Comparison of ENCODE assay signal across 9 cellular contexts in the genomic region with DNA sequence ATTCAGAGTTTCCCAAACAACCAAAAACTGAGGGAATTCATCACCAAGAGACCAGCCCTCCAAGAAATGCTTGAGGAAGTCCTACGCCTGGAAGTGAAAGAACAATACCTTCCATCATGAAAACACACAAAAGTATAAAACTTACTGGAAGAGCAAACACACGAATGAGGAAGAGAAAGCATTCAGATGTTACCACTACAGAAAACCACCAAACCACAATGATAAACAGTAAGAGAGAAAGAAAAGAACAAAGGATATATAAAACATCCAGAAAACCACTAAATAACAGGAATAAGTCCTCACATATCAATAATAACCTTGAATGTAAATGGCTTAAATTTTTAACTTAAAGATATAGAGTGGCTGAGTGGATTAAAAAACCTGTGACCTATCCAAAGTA. TPM values are rescaled to one million over a fixed set of nuclear protein-coding genes. Genes with fewer than 3 reads are reported as not detected.
DNase-seq lines count a peak whose midpoint lies in the region; ATAC-seq, FAIRE-seq and TF ChIP-seq lines count a peak whose summit lies in the region.
"Had no signal": no experiment of that assay in that cellular context is flagged by ENCODE, and none has a peak within 500 bp of the region (broad histone marks: within the 10 kb centered on the region; RNA-seq: fewer than 3 reads in every experiment).

No MANE protein-coding gene starts in this region.

- peak; percentile 65 for ATAC-seq in GM21390 (IDR thresholded peaks at IDR 0.05; ENCODE audit: unreplicated experiment)

- peaks cover 23% of the 10 kb centered on the region for H3K27me3 Mint-ChIP-seq in activated naive CD4-positive, alpha-beta T cell treated with anti-CD3 and anti-CD28 coated beads, Interleukin-2, amount 10 ng/mL, durations not matched to agents 7 days and 5 days

- CTCF ChIA-PET in activated naive CD4-positive, alpha-beta T cell treated with anti-CD3 and anti-CD28 coated beads, Interleukin-2, amount 10 ng/mL, durations not matched to agents 7 days and 5 days (lab: Charles Lee) = no interaction called here

- no peaks in the 10 kb centered on the region for H3K36me3 Mint-ChIP-seq in activated naive CD4-positive, alpha-beta T cell treated with anti-CD3 and anti-CD28 coated beads, Interleukin-2, amount 10 ng/mL, durations not matched to agents 7 days and 5 days

- peak; percentile 1 for DNase-seq in CD1c-positive myeloid dendritic cell (ENCODE audit: extremely low spot score)
- DNase-seq in HT1080 (ENCODE audit: low read depth) = peak; percentile 56
- DNase-seq in amniotic epithelial cell (ENCODE audit: low read depth) = peak; percentile 60
- no peak for DNase-seq in NK-92 treated with Interleukin-12 subunit alpha and Interleukin-12 subunit beta, amount 100 ng/mL, for 24 hours (lab: John Stamatoyannopoulos, UW)
- DNase-seq in NCI-H1694 treated with DMSO at 0.1 percent for 48 hours (lab: John Stamatoyannopoulos, UW) = no peak
- DNase-seq in H54 (ENCODE audit: insufficient read length, low spot score) = no peak
- DNase-seq in activated naive CD4-positive, alpha-beta T cell treated with anti-CD3 and anti-CD28 coated beads, Interleukin-2, amount 10 ng/mL, durations not matched to agents 7 days and 5 days = no peak
- DNase-seq: caudate nucleus had no signal

- FAIRE-seq in H54 (lab: Jason Lieb, UNC) = no peak

- TF ChIP-seq POLR2A in H54 (IDR thresholded peaks at IDR 0.05; ENCODE audit: low read depth, low read length) = no peak

- H3K4me1 Mint-ChIP-seq in activated naive CD4-positive, alpha-beta T cell treated with anti-CD3 and anti-CD28 coated beads, Interleukin-2, amount 10 ng/mL, durations not matched to agents 7 days and 5 days = peaks cover 12% of the 10 kb centered on the region

- no peak overlapping the region for H3K4me3 Mint-ChIP-seq in activated naive CD4-positive, alpha-beta T cell treated with anti-CD3 and anti-CD28 coated beads, Interleukin-2, amount 10 ng/mL, durations not matched to agents 7 days and 5 days

- no peak overlapping the region for H3K27ac Mint-ChIP-seq in activated naive CD4-positive, alpha-beta T cell treated with anti-CD3 and anti-CD28 coated beads, Interleukin-2, amount 10 ng/mL, durations not matched to agents 7 days and 5 days

- peaks cover 13% of the 10 kb centered on the region for H3K9me3 Mint-ChIP-seq in activated naive CD4-positive, alpha-beta T cell treated with anti-CD3 and anti-CD28 coated beads, Interleukin-2, amount 10 ng/mL, durations not matched to agents 7 days and 5 days

RNA-seq across cellular contexts. Expression of a gene that starts 58.5 kb away (rescaled TPM):
- total RNA-seq in HT1080 (2014; rRNA removed; shearing (Covaris generic)) = 18.4 and 20.3 TPM in 2 replicates
- 32.0 and 39.0 TPM in 2 replicates for polyA plus RNA-seq in HT1080 (2015; cell fraction: cytosol; rRNA removed)
- polyA plus RNA-seq in HT1080 (2015; cell fraction: nucleus; rRNA removed) = 27.5 and 28.3 TPM in 2 replicates

Comparison
In these comparisons a context has a peak if more than half of its experiments do, and no peak if none do; other contexts are left out.
1. DNase-seq: peak in CD1c-positive myeloid dendritic cell (single experiment), HT1080 (single experiment) and amniotic epithelial cell (single experiment); none in NK-92 treated with Interleukin-12 subunit alpha and Interleukin-12 subunit beta, amount 100 ng/mL, for 24 hours (single experiment), NCI-H1694 treated with DMSO at 0.1 percent for 48 hours (single experiment), H54 (single experiment) and activated naive CD4-positive, alpha-beta T cell treated with anti-CD3 and anti-CD28 coated beads, Interleukin-2, amount 10 ng/mL, durations not matched to agents 7 days and 5 days (single experiment).